Comparison of ENCODE assay signal across 8 cellular contexts in the genomic region with DNA sequence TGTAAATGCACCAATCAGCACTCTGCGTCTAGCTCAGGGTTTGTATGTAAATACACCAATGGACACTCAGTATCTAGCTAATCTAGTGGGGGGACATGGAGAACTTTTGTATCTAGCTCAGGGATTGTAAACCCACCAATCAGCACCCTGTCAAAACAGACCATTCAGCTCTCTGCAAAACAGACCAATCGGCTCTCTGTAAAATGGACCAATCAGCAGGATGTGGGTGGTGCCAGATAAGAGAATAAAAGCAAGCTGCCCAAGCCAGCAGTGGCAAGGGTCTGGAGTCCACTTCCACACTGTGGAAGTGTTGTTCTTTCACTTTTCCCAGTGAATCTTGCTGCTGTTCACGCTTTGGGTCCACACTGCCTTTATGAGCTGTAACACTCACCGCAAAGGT. TPM values are rescaled to one million over a fixed set of nuclear protein-coding genes. Genes with fewer than 3 reads are reported as not detected.
A peak's percentile ranks its signal among the peaks of the same experiment; 100 is the strongest.
DNase-seq lines count a peak whose midpoint lies in the region; ATAC-seq and TF ChIP-seq lines count a peak whose summit lies in the region.
"Not testable (repeated sequence)": the region's sequence is repeated elsewhere in the genome, so short reads cannot be mapped to it uniquely, and the experiment has no call there.
"Had no signal": no experiment of that assay in that cellular context is flagged by ENCODE, and none has a peak within 500 bp of the region (broad histone marks: within the 10 kb centered on the region; RNA-seq: fewer than 3 reads in every experiment).

No MANE protein-coding gene starts in this region.

- H3K4me3 Mint-ChIP-seq in CD8-positive, alpha-beta T cell: peak overlapping the region; percentile 78
- H3K4me3 Mint-ChIP-seq in T-helper 1 cell treated with Interleukin-12 subunit alpha and Interleukin-12 subunit beta and Interleukin-4 antibody, amounts not matched to agents 30 μg/mL and 1 μg/mL, for 36 hours: peak overlapping the region; percentile 67
- H3K4me3 Mint-ChIP-seq in activated CD8-positive, alpha-beta T cell treated with anti-CD3 and anti-CD28 coated beads for 36 hours: peak overlapping the region; percentile 51
- H3K4me3 Mint-ChIP-seq in activated naive CD4-positive, alpha-beta T cell treated with anti-CD3 and anti-CD28 coated beads, Interleukin-2, amount 50 U/mL, for 24 hours: peak overlapping the region; percentile 75

- H4K20me1 ChIP-seq in fibroblast of lung (ENCODE audit: control insufficient read depth, extremely low read depth, insufficient read depth, low read length): not testable (repeated sequence)

- not testable (repeated sequence) for H3K36me3 ChIP-seq in CD8-positive, alpha-beta T cell (ENCODE audit: insufficient read depth, low read length); fibroblast of lung (ENCODE audit: control insufficient read depth, insufficient read depth, low read length); neuronal stem cell (replicated peaks in 1 of 2; ENCODE audit: control insufficient read depth in 2 of 2, insufficient read depth in 2 of 2, low read length in 2 of 2)

- not testable (repeated sequence) for H4K8ac ChIP-seq in neuronal stem cell (ENCODE audit: low read depth, low read length)

- not testable (repeated sequence) for H2BK12ac ChIP-seq in neuronal stem cell (ENCODE audit: low read length)

- WGBS in neuronal stem cell (ENCODE audit: extremely low coverage in 2 of 2, insufficient read length in 2 of 2, insufficient replicate concordance in 1 of 2), 2 donors: no CpG with 5 or more reads among the region's 4 CpGs

- not testable (repeated sequence) for H3K23ac ChIP-seq in neuronal stem cell (ENCODE audit: low read depth, low read length, poor library complexity)

- not testable (repeated sequence) for H2AK5ac ChIP-seq in neuronal stem cell (ENCODE audit: low read depth, low read length)

- H3K4me2 ChIP-seq in fibroblast of lung (ENCODE audit: extremely low read depth, insufficient read depth, low read length); neuronal stem cell (ENCODE audit: insufficient read depth, low read length, poor library complexity, severe bottlenecking): not testable (repeated sequence)

- H2BK120ac ChIP-seq in neuronal stem cell (ENCODE audit: low read depth, low read length): not testable (repeated sequence)

- not testable (repeated sequence) for DNase-seq in CD8-positive, alpha-beta T cell; LNCaP clone FGC (ENCODE audit: low read depth); activated CD8-positive, alpha-beta T cell treated with anti-CD3 and anti-CD28 coated beads for 36 hours; fibroblast of lung (ENCODE audit: low read depth in 2 of 2); neuronal stem cell (ENCODE audit: low spot score)

- intact Hi-C loops in CD8-positive, alpha-beta T cell (cut with DNase I, micrococcal nuclease); activated CD8-positive, alpha-beta T cell treated with anti-CD3 and anti-CD28 coated beads for 36 hours (cut with micrococcal nuclease): not testable (repeated sequence)

- not testable (repeated sequence) for H3K79me1 ChIP-seq in neuronal stem cell (ENCODE audit: low read depth, low read length)

- H2BK15ac ChIP-seq in neuronal stem cell (ENCODE audit: low read length): not testable (repeated sequence)

- H2BK5ac ChIP-seq in neuronal stem cell (ENCODE audit: low read length): not testable (repeated sequence)

- H4K91ac ChIP-seq in neuronal stem cell (ENCODE audit: low read depth, low read length, poor library complexity): not testable (repeated sequence)

- not testable (repeated sequence) for H3K9me3 ChIP-seq in CD8-positive, alpha-beta T cell (ENCODE audit: low read length); fibroblast of lung (ENCODE audit: control insufficient read depth, insufficient read depth, low read depth, low read length); neuronal stem cell (replicated peaks in 1 of 2; ENCODE audit: control insufficient read depth in 2 of 2, insufficient read depth in 1 of 2, low read depth in 1 of 2, low read length in 2 of 2)

- H3K4me3 ChIP-seq in CD8-positive, alpha-beta T cell (ENCODE audit: low read depth, low read length): peak overlapping the region; percentile 37
- peak overlapping the region; percentile 47 for H3K4me3 ChIP-seq in LNCaP clone FGC (ENCODE audit: low read depth, low read length)
- not testable (repeated sequence) for H3K4me3 ChIP-seq in fibroblast of lung (replicated peaks in 1 of 4; ENCODE audit: control extremely low read depth in 1 of 4, insufficient read depth in 1 of 4, low read depth in 3 of 4, low read length in 4 of 4); neuronal stem cell (ENCODE audit: low read length in 2 of 2)

- H3K18ac ChIP-seq in neuronal stem cell (ENCODE audit: low read length): not testable (repeated sequence)

- not testable (repeated sequence) for H3K14ac ChIP-seq in neuronal stem cell (ENCODE audit: low read length)

- H3K27me3 Mint-ChIP-seq in CD8-positive, alpha-beta T cell (ENCODE audit: low read depth); activated CD8-positive, alpha-beta T cell treated with anti-CD3 and anti-CD28 coated beads for 36 hours; activated naive CD4-positive, alpha-beta T cell treated with anti-CD3 and anti-CD28 coated beads, Interleukin-2, amount 50 U/mL, for 24 hours: not testable (repeated sequence)
- H3K27me3 Mint-ChIP-seq in T-helper 1 cell treated with Interleukin-12 subunit alpha and Interleukin-12 subunit beta and Interleukin-4 antibody, amounts not matched to agents 30 μg/mL and 1 μg/mL, for 36 hours (ENCODE audit: low read depth): peaks cover 14% of the 10 kb centered on the region

- H3K4ac ChIP-seq in neuronal stem cell (ENCODE audit: low read length): not testable (repeated sequence)

- not testable (repeated sequence) for H3K36me3 Mint-ChIP-seq in CD8-positive, alpha-beta T cell; T-helper 1 cell treated with Interleukin-12 subunit alpha and Interleukin-12 subunit beta and Interleukin-4 antibody, amounts not matched to agents 30 μg/mL and 1 μg/mL, for 36 hours (ENCODE audit: low read depth); activated CD8-positive, alpha-beta T cell treated with anti-CD3 and anti-CD28 coated beads for 36 hours (ENCODE audit: low read depth); activated naive CD4-positive, alpha-beta T cell treated with anti-CD3 and anti-CD28 coated beads, Interleukin-2, amount 50 U/mL, for 24 hours

- not testable (repeated sequence) for ATAC-seq in CD8-positive, alpha-beta T cell
- ATAC-seq in activated CD8-positive, alpha-beta T cell treated with anti-CD3 and anti-CD28 coated beads for 36 hours: peak; percentile 17

- POLR2A ChIA-PET in CD8-positive, alpha-beta T cell (lab: Charles Lee); activated CD8-positive, alpha-beta T cell treated with anti-CD3 and anti-CD28 coated beads for 36 hours (lab: Charles Lee): not testable (repeated sequence)

- CTCF ChIA-PET in CD8-positive, alpha-beta T cell (lab: Charles Lee): interaction anchor here (0.9 to 3.7 kb wide), 3 partner anchors 13 to 425 kb away, joined by 3 to 22 read pairs (median 19); no protein-coding TSS in a partner anchor
- CTCF ChIA-PET in activated CD8-positive, alpha-beta T cell treated with anti-CD3 and anti-CD28 coated beads for 36 hours (lab: Charles Lee): interaction anchor here (2.4 to 2.6 kb wide), 2 partner anchors 12 to 13 kb away, joined by 15 to 18 read pairs; no protein-coding TSS in a partner anchor

- H3K27ac Mint-ChIP-seq in CD8-positive, alpha-beta T cell: peak overlapping the region; percentile 95
- H3K27ac Mint-ChIP-seq in T-helper 1 cell treated with Interleukin-12 subunit alpha and Interleukin-12 subunit beta and Interleukin-4 antibody, amounts not matched to agents 30 μg/mL and 1 μg/mL, for 36 hours: peak overlapping the region; percentile 88
- H3K27ac Mint-ChIP-seq in activated CD8-positive, alpha-beta T cell treated with anti-CD3 and anti-CD28 coated beads for 36 hours: peak overlapping the region; percentile 84
- H3K27ac Mint-ChIP-seq in activated naive CD4-positive, alpha-beta T cell treated with anti-CD3 and anti-CD28 coated beads, Interleukin-2, amount 50 U/mL, for 24 hours: peak overlapping the region; percentile 91

- H2AFZ ChIP-seq in fibroblast of lung (ENCODE audit: low read length) (peak overlapping the region; percentile 47), neuronal stem cell (ENCODE audit: low read length) (peak overlapping the region; percentile 45)

- H3K27me3 ChIP-seq in CD8-positive, alpha-beta T cell (ENCODE audit: insufficient read depth, low read length); fibroblast of lung (ENCODE audit: control insufficient read depth, insufficient read depth, low read length); neuronal stem cell (ENCODE audit: control insufficient read depth in 3 of 3, insufficient read depth in 3 of 3, low read depth in 1 of 3, low read length in 3 of 3): not testable (repeated sequence)

- H3K9ac ChIP-seq in fibroblast of lung (ENCODE audit: insufficient read depth, low read length); neuronal stem cell (ENCODE audit: low read depth, low read length, poor library complexity): not testable (repeated sequence)

- not testable (repeated sequence) for H3K79me2 ChIP-seq in fibroblast of lung (ENCODE audit: control insufficient read depth, insufficient read depth, low read length)

- not testable (repeated sequence) for H3K9me3 Mint-ChIP-seq in CD8-positive, alpha-beta T cell; T-helper 1 cell treated with Interleukin-12 subunit alpha and Interleukin-12 subunit beta and Interleukin-4 antibody, amounts not matched to agents 30 μg/mL and 1 μg/mL, for 36 hours; activated CD8-positive, alpha-beta T cell treated with anti-CD3 and anti-CD28 coated beads for 36 hours; activated naive CD4-positive, alpha-beta T cell treated with anti-CD3 and anti-CD28 coated beads, Interleukin-2, amount 50 U/mL, for 24 hours

- H3K27ac ChIP-seq in CD8-positive, alpha-beta T cell (ENCODE audit: low read depth, low read length): peak overlapping the region; percentile 29
- not testable (repeated sequence) for H3K27ac ChIP-seq in fibroblast of lung (ENCODE audit: insufficient read depth, low read length); neuronal stem cell (replicated peaks; ENCODE audit: low read length)

- H3K4me1 ChIP-seq in CD8-positive, alpha-beta T cell (ENCODE audit: insufficient read depth, low read length): peaks cover 15% of the 10 kb centered on the region
- H3K4me1 ChIP-seq in fibroblast of lung (ENCODE audit: control insufficient read depth, extremely low read depth, insufficient read depth, low read length); neuronal stem cell (ENCODE audit: control insufficient read depth in 2 of 2, insufficient read depth in 1 of 2, low read depth in 1 of 2, low read length in 2 of 2): not testable (repeated sequence)

- TF ChIP-seq CTCF in CD8-positive, alpha-beta T cell (IDR thresholded peaks at IDR 0.05); LNCaP clone FGC (IDR thresholded peaks at IDR 0.05; ENCODE audit: control insufficient read depth, extremely low read depth, insufficient read depth); activated CD8-positive, alpha-beta T cell treated with anti-CD3 and anti-CD28 coated beads for 36 hours (IDR thresholded peaks at IDR 0.05); fibroblast of lung (conservative IDR thresholded peaks at IDR 0.05 in 1 of 2, IDR thresholded peaks at IDR 0.05 in 1 of 2; ENCODE audit: low read depth in 1 of 2, low read length in 2 of 2): not testable (repeated sequence)

- peaks cover 22% of the 10 kb centered on the region for H3K4me1 Mint-ChIP-seq in CD8-positive, alpha-beta T cell (ENCODE audit: low read depth)
- H3K4me1 Mint-ChIP-seq in T-helper 1 cell treated with Interleukin-12 subunit alpha and Interleukin-12 subunit beta and Interleukin-4 antibody, amounts not matched to agents 30 μg/mL and 1 μg/mL, for 36 hours (ENCODE audit: low read depth): peaks cover 16% of the 10 kb centered on the region
- H3K4me1 Mint-ChIP-seq in activated CD8-positive, alpha-beta T cell treated with anti-CD3 and anti-CD28 coated beads for 36 hours (ENCODE audit: low read depth): peaks cover 28% of the 10 kb centered on the region
- H3K4me1 Mint-ChIP-seq in activated naive CD4-positive, alpha-beta T cell treated with anti-CD3 and anti-CD28 coated beads, Interleukin-2, amount 50 U/mL, for 24 hours: peaks cover 24% of the 10 kb centered on the region

RNA-seq across cellular contexts. Expression of gene EBF1, which starts 20.1 kb away (rescaled TPM):
- 1 to 10 TPM in 1 of 2 experiments, under 1 TPM in 1; 0.67 to 1.3 TPM for total RNA-seq in CD8-positive, alpha-beta T cell
- under 1 TPM in 1 of 2 experiments, not detected in 1; 0.22 TPM for total RNA-seq in activated CD8-positive, alpha-beta T cell treated with anti-CD3 and anti-CD28 coated beads for 36 hours
- 0.99 and 2.1 TPM in 2 replicates for total RNA-seq in fibroblast of lung
- polyA plus RNA-seq in fibroblast of lung: 2.6 and 18.3 TPM in 2 replicates
- polyA plus RNA-seq in fibroblast of lung (2012): 1.9 and 19.2 TPM in 2 replicates
- polyA minus RNA-seq in fibroblast of lung (ENCODE audit: low replicate concordance): 13.0 and 97.7 TPM in 2 replicates
- polyA plus RNA-seq in neuronal stem cell (2013, experiment 1 of 2): 0.79 TPM
- 0.83 TPM for polyA plus RNA-seq in neuronal stem cell (2013, experiment 2 of 2)
- total RNA-seq: H9 had no signal
